ENCODE assay signal across 24 cellular contexts in genomic region chr5:6125781-6126180, GRCh38.
"Had no signal": no experiment of that assay in that cellular context is flagged by ENCODE, and none has a peak within 500 bp of the region (broad histone marks: within the 10 kb centered on the region; RNA-seq: fewer than 3 reads in every experiment).

No MANE protein-coding gene starts in this region.

- H3K9me3 ChIP-seq: colonic mucosa, gastrocnemius medialis, neutrophil, prostate gland, right atrium auricular region, sigmoid colon had no signal

- H3K4me3 ChIP-seq: colonic mucosa, gastrocnemius medialis, lower lobe of right lung, prostate gland, right atrium auricular region, sigmoid colon, skin epidermis, suprapubic skin, transverse colon had no signal

- H3K36me3 Mint-ChIP-seq: natural killer cell had no signal

- ATAC-seq: esophagus mucosa; gastrocnemius medialis; left ventricle myocardium superior; lower lobe of right lung; natural killer cell; stimulated activated naive CD8-positive, alpha-beta T cell treated with anti-CD3 and anti-CD28 coated beads, Interleukin-15, amount 100 ng/mL, for 72 hours had no signal

- H3K4me3 Mint-ChIP-seq: dendritic cell treated with granulocyte-macrophage colony-stimulating factor and Interleukin-4, amounts not matched to agents 40 ng/mL and 50 ng/mL, for 4 days; endodermal cell; natural killer cell; stimulated activated naive CD8-positive, alpha-beta T cell treated with anti-CD3 and anti-CD28 coated beads, Interleukin-15, amount 100 ng/mL, for 72 hours had no signal

- H3K27ac Mint-ChIP-seq: dendritic cell treated with granulocyte-macrophage colony-stimulating factor and Interleukin-4, amounts not matched to agents 40 ng/mL and 50 ng/mL, for 4 days; endodermal cell; natural killer cell; stimulated activated naive CD8-positive, alpha-beta T cell treated with anti-CD3 and anti-CD28 coated beads, Interleukin-15, amount 100 ng/mL, for 72 hours had no signal

- DNase-seq: colonic mucosa; effector CD8-positive, alpha-beta T cell; endodermal cell; foreskin fibroblast; gastrocnemius medialis; head of caudate nucleus; left ventricle myocardium superior; lower lobe of right lung; natural killer cell; sigmoid colon; stimulated activated CD4-positive, alpha-beta T cell treated with anti-CD3 and anti-CD28 coated beads, Interleukin-12 subunit alpha, Interleukin-12 subunit beta, amount 100 ng/mL, for 4 hours; stimulated activated CD4-positive, alpha-beta T cell treated with anti-CD3 and anti-CD28 coated beads, Interleukin-1b, Interleukin-23, amount 100 ng/mL, for 48 hours; stimulated activated CD4-positive, alpha-beta T cell treated with anti-CD3 and anti-CD28 coated beads, Interleukin-4, amount 100 ng/mL, for 1 hour; stimulated activated CD8-positive, alpha-beta memory T cell treated with anti-CD3 and anti-CD28 coated beads, Interleukin-4, amount 100 ng/mL, for 48 hours; stimulated activated naive CD4-positive, alpha-beta T cell; stimulated activated naive CD8-positive, alpha-beta T cell treated with anti-CD3 and anti-CD28 coated beads, Interleukin-15, amount 100 ng/mL, for 72 hours; transverse colon had no signal

- H3K4me1 Mint-ChIP-seq: endodermal cell; natural killer cell; stimulated activated naive CD8-positive, alpha-beta T cell treated with anti-CD3 and anti-CD28 coated beads, Interleukin-15, amount 100 ng/mL, for 72 hours had no signal

- H3K27me3 Mint-ChIP-seq: dendritic cell treated with granulocyte-macrophage colony-stimulating factor and Interleukin-4, amounts not matched to agents 40 ng/mL and 50 ng/mL, for 4 days had no signal
